In genomic region chr19:11535792-11536595, GRCh38 we compare ENCODE assay signal across 8 cellular contexts. TPM values are rescaled to one million over a fixed set of nuclear protein-coding genes. Genes with fewer than 3 reads are reported as not detected.
A peak's percentile ranks its signal among the peaks of the same experiment; 100 is the strongest.
DNase-seq lines count a peak whose midpoint lies in the region; ATAC-seq and TF ChIP-seq lines count a peak whose summit lies in the region.

No MANE protein-coding gene starts in this region.

- intact Hi-C loops in lower leg skin (cut with DNase I; ENCODE audit: low total_unique reads), result no loop called here

- peak; percentile 97 for DNase-seq in GM10266 (ENCODE audit: extremely low spot score)
- peak; percentile 81 for DNase-seq in NCI-H748 (lab: John Stamatoyannopoulos, UW; ENCODE audit: unreplicated experiment)
- DNase-seq in activated CD4-positive, alpha-beta T cell treated with anti-CD3 and anti-CD28 coated beads, Interleukin-2, amount 50 U/mL, for 48 hours, result peak; percentile 90 to 91
- DNase-seq in dermis microvascular lymphatic vessel endothelial cell (ENCODE audit: low read depth in 2 of 2), result peak; percentile 67 to 88
- DNase-seq in lower leg skin (ENCODE audit: low spot score in 2 of 2), result peak; percentile 68 to 96
- DNase-seq in stimulated activated CD4-positive, alpha-beta T cell treated with anti-CD3 and anti-CD28 coated beads, Interleukin-4, amount 100 ng/mL, for 1 hour, result peak; percentile 85

- TF ChIP-seq CTCF in GM10266 (IDR thresholded peaks at IDR 0.05; ENCODE audit: control insufficient read depth, insufficient read depth, low read depth, missing control alignments) (peak; percentile 89), lower leg skin (IDR thresholded peaks at IDR 0.05) (no peak)

- WGBS in lower leg skin, 2 donors, result 14 to 16% methylated on average over 40 of the region's 54 CpGs

- ATAC-seq in HG03097 (IDR thresholded peaks at IDR 0.05; ENCODE audit: low FRiP score, unreplicated experiment) (peak; percentile 51), HG03159 (IDR thresholded peaks at IDR 0.05; ENCODE audit: unreplicated experiment) (no peak)

- TF ChIP-seq POLR2A in lower leg skin (IDR thresholded peaks at IDR 0.05), result no peak

- no peak overlapping the region for H3K4me3 ChIP-seq in lower leg skin (ENCODE audit: low read depth, poor library complexity, severe bottlenecking)

RNA-seq across cellular contexts. Expression of gene CNN1, which starts 2.7 kb away (rescaled TPM):
- total RNA-seq in dermis microvascular lymphatic vessel endothelial cell (not detected in 2 replicates), lower leg skin (10 to 100 TPM in 3 of 4 donors, 1 to 10 TPM in 1; 7.7 to 72.3 (median 19.7) TPM)

RNA-seq across cellular contexts. Expression of gene ECSIT, which starts 7.1 kb away (rescaled TPM):
- total RNA-seq in dermis microvascular lymphatic vessel endothelial cell (22.4 and 22.6 TPM in 2 replicates), lower leg skin (10 to 100 TPM; 55.9 to 82.8 (median 57.7) TPM)

RNA-seq across cellular contexts. Expression of gene ELOF1, which starts 23.0 kb away (rescaled TPM):
- total RNA-seq in dermis microvascular lymphatic vessel endothelial cell, result 23.8 and 24.1 TPM in 2 replicates
- total RNA-seq in lower leg skin, result 10 to 100 TPM; 22.3 to 41.5 (median 35.4) TPM

RNA-seq across cellular contexts. Expression of gene ZNF653, which starts 30.4 kb away (rescaled TPM):
- total RNA-seq in dermis microvascular lymphatic vessel endothelial cell, result 5.3 and 5.4 TPM in 2 replicates
- 10 to 100 TPM in 3 of 4 donors, 1 to 10 TPM in 1; 8.4 to 16.9 (median 11.6) TPM for total RNA-seq in lower leg skin

RNA-seq across cellular contexts. Expression of gene ACP5, which starts 41.5 kb away (rescaled TPM):
- 0.26 and 0.38 TPM in 2 replicates for total RNA-seq in dermis microvascular lymphatic vessel endothelial cell
- total RNA-seq in lower leg skin, result 10 to 100 TPM; 29.0 to 63.5 (median 52.1) TPM
